Comparison of ENCODE assay signal across 1 cellular context in genomic region chr14:52950410-52950897, GRCh38.
A peak's percentile ranks its signal among the peaks of the same experiment; 100 is the strongest.
TF ChIP-seq lines count a peak whose summit lies in the region.

No MANE protein-coding gene starts in this region.

TF ChIP-seq in HepG2, 621 proteins besides CTCF, POLR2A, EP300 and RAD21 (continued from another document and continues in another):
- TF ChIP-seq ZBTB46 (CRISPR knock-in tag; IDR thresholded peaks at IDR 0.05; ENCODE audit: borderline replicate concordance): peak; percentile 58; the same call in 1 of the 2 replicates
- TF ChIP-seq ZNF446 (CRISPR knock-in tag; IDR thresholded peaks at IDR 0.05): peak; percentile 71; the same call in 1 of the 2 replicates
- no peak for TF ChIP-seq HMG20A (CRISPR knock-in tag; IDR thresholded peaks at IDR 0.05; ENCODE audit: borderline replicate concordance)
- no peak for TF ChIP-seq ZNF788 (CRISPR knock-in tag; IDR thresholded peaks at IDR 0.05; ENCODE audit: borderline replicate concordance)
- TF ChIP-seq ATF7 (IDR thresholded peaks at IDR 0.05): no peak
- peak; percentile 25; the same call in 1 of the 2 replicates for TF ChIP-seq ATF7 (CRISPR knock-in tag; IDR thresholded peaks at IDR 0.05)
- no peak for TF ChIP-seq ZSCAN12 (CRISPR knock-in tag; IDR thresholded peaks at IDR 0.05)
- no peak for TF ChIP-seq ZBTB3 (CRISPR knock-in tag; IDR thresholded peaks at IDR 0.05; ENCODE audit: borderline replicate concordance, low read depth)
- no peak for TF ChIP-seq ZNF644 (CRISPR knock-in tag; IDR thresholded peaks at IDR 0.05; ENCODE audit: low read depth)
- TF ChIP-seq KDM1A (CRISPR knock-in tag; IDR thresholded peaks at IDR 0.05): no peak
- no peak for TF ChIP-seq ZNF136 (CRISPR knock-in tag; IDR thresholded peaks at IDR 0.05; ENCODE audit: low read depth)
- no peak for TF ChIP-seq HDAC2 (CRISPR knock-in tag; IDR thresholded peaks at IDR 0.05)
- TF ChIP-seq RFX3 (CRISPR knock-in tag; IDR thresholded peaks at IDR 0.05): no peak
- TF ChIP-seq ZNF577 (CRISPR knock-in tag; IDR thresholded peaks at IDR 0.05; ENCODE audit: borderline replicate concordance, low read depth): no peak
- no peak for TF ChIP-seq IKZF5 (CRISPR knock-in tag; IDR thresholded peaks at IDR 0.05)
- TF ChIP-seq ARNTL (CRISPR knock-in tag; IDR thresholded peaks at IDR 0.05): 0 out of 2 replicates have a peak, but pooled peaks have one; percentile 41
- no peak for TF ChIP-seq GABPB1 (CRISPR knock-in tag; IDR thresholded peaks at IDR 0.05)
- peak; percentile 46 for TF ChIP-seq TGIF2 (CRISPR knock-in tag; IDR thresholded peaks at IDR 0.05)
- peak; percentile 65 for TF ChIP-seq ASH2L (IDR thresholded peaks at IDR 0.05; ENCODE audit: insufficient read length, low read depth, low read length)
- 0 out of 2 replicates have a peak, but pooled peaks have one; percentile 21 for TF ChIP-seq ZBTB39 (CRISPR knock-in tag; IDR thresholded peaks at IDR 0.05)
- TF ChIP-seq ZNF746 (CRISPR knock-in tag; IDR thresholded peaks at IDR 0.05): no peak
- TF ChIP-seq ZHX2 (IDR thresholded peaks at IDR 0.05; ENCODE audit: low read depth): no peak
- 0 out of 2 replicates have a peak, but pooled peaks have one; percentile 14 for TF ChIP-seq ZHX2 (CRISPR knock-in tag; IDR thresholded peaks at IDR 0.05; ENCODE audit: borderline replicate concordance)
- TF ChIP-seq ZNF576 (CRISPR knock-in tag; IDR thresholded peaks at IDR 0.05): no peak
- no peak for TF ChIP-seq ZNF609 (CRISPR knock-in tag; IDR thresholded peaks at IDR 0.05; ENCODE audit: borderline replicate concordance)
- TF ChIP-seq ZMAT3 (CRISPR knock-in tag; conservative IDR thresholded peaks at IDR 0.05): 0 out of 2 replicates have a peak, but pooled peaks have one; percentile 57
- TF ChIP-seq ZNF44 (CRISPR knock-in tag; IDR thresholded peaks at IDR 0.05): no peak
- TF ChIP-seq ZNF704 (CRISPR knock-in tag; IDR thresholded peaks at IDR 0.05; ENCODE audit: borderline replicate concordance): no peak
- TF ChIP-seq GATA4 (IDR thresholded peaks at IDR 0.05; ENCODE audit: borderline replicate concordance, low read depth): no peak
- TF ChIP-seq ZNF33B (CRISPR knock-in tag; IDR thresholded peaks at IDR 0.05): no peak
- no peak for TF ChIP-seq YY1 (IDR thresholded peaks at IDR 0.05; ENCODE audit: insufficient read depth, insufficient replicate concordance, low read depth, low read length)
- TF ChIP-seq HOXA5 (CRISPR knock-in tag; IDR thresholded peaks at IDR 0.05): peak; percentile 15; the same call in 1 of the 2 replicates
- no peak; the same call in 1 of the 2 replicates for TF ChIP-seq NR2C2 (CRISPR knock-in tag; IDR thresholded peaks at IDR 0.05; ENCODE audit: borderline replicate concordance)
- peak; percentile 38; the same call in 1 of the 2 replicates for TF ChIP-seq ZSCAN20 (CRISPR knock-in tag; IDR thresholded peaks at IDR 0.05; ENCODE audit: borderline replicate concordance)
- TF ChIP-seq HINFP (CRISPR knock-in tag; IDR thresholded peaks at IDR 0.05; ENCODE audit: low read depth): 0 out of 2 replicates have a peak, but pooled peaks have one; percentile 44
- peak; percentile 20 for TF ChIP-seq AGO1 (IDR thresholded peaks at IDR 0.05; ENCODE audit: low read depth, low read length, poor library complexity, severe bottlenecking)
- TF ChIP-seq ZSCAN5A (CRISPR knock-in tag; IDR thresholded peaks at IDR 0.05; ENCODE audit: borderline replicate concordance): 0 out of 2 replicates have a peak, but pooled peaks have one; percentile 18
- TF ChIP-seq ZNF296 (CRISPR knock-in tag; conservative IDR thresholded peaks at IDR 0.05): no peak
- TF ChIP-seq PRMT3 (CRISPR knock-in tag; IDR thresholded peaks at IDR 0.05; ENCODE audit: borderline replicate concordance, low read depth): no peak
- TF ChIP-seq PHF8 (CRISPR knock-in tag; IDR thresholded peaks at IDR 0.05): peak; percentile 50; the same call in 1 of the 2 replicates
- no peak for TF ChIP-seq PCBP1 (IDR thresholded peaks at IDR 0.05; ENCODE audit: borderline replicate concordance, low read depth, low read length)
- peak; percentile 73 for TF ChIP-seq RBM39 (IDR thresholded peaks at IDR 0.05; ENCODE audit: low read depth, low read length, poor library complexity, severe bottlenecking)
- TF ChIP-seq ZSCAN21 (CRISPR knock-in tag; IDR thresholded peaks at IDR 0.05; ENCODE audit: borderline replicate concordance): no peak
